ENCODE assay signal across 1 cellular context in the genomic region with DNA sequence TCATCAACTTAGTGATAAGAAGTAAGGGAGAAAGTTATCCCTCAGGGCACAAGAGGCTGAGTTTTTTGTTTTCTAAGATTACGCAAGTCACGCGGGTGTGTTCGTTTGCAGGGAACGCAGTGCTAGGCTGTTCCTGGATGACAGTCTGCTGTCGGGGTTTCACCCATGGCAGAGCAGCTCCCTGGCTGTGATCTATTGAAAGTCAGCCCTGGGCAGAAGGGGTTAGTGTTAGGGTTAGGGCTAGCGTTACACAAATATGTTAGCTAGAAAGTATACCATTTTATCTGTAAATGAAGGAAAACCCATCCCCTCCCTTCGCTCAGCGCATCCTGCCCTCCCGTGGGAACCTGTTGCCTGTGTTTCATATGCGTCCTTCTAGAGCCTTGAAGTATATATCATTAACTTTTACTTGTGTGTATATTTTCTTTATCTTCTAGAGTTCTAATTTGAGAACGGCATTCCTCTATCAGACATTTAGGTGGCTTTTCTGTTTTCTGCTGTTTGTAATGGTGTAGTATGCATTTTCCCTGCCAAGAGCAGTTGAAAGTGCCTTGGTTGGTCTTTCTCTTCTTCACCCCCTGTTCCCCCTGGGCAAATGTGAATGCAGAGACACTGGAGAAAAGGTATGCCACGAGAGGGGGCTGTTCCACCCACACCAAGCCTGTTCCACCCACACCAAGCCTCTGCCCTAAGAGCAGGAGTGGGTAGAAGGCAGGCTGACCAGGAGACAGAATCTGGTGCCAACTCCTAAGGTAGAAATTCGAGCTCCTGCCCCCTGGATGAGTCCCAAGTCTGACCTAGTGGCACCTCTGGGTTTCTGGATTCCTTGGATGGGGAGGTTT.
TF ChIP-seq lines count a peak whose summit lies in the region.

No MANE protein-coding gene starts in this region.

TF ChIP-seq in SK-N-SH treated with all-trans-retinoic acid at 6 μM for 48 hours, 23 proteins besides CTCF, POLR2A, EP300 and RAD21 (continued from another document):
- no peak for TF ChIP-seq ZFP30 (CRISPR knock-in tag; IDR thresholded peaks at IDR 0.05)
